ENCODE assay signal across 19 cellular contexts in genomic region chr1:3215198-3216045, GRCh38.
DNase-seq lines count a peak whose midpoint lies in the region; ATAC-seq and TF ChIP-seq lines count a peak whose summit lies in the region.
"Had no signal": no experiment of that assay in that cellular context is flagged by ENCODE, and none has a peak within 500 bp of the region (broad histone marks: within the 10 kb centered on the region; RNA-seq: fewer than 3 reads in every experiment).

No MANE protein-coding gene starts in this region.

- H3K36me3 ChIP-seq in tibial nerve (no peaks in the 10 kb centered on the region), esophagus squamous epithelium (no peaks in the 10 kb centered on the region)
- H3K36me3 ChIP-seq: MG63 had no signal

- H3K4me1 Mint-ChIP-seq in nephron progenitor cell = peaks cover 65% of the 10 kb centered on the region
- H3K4me1 Mint-ChIP-seq: B cell had no signal

- H3K27me3 Mint-ChIP-seq in nephron progenitor cell (ENCODE audit: low read depth, poor library complexity) = peaks cover 17% of the 10 kb centered on the region

- H3K36me3 Mint-ChIP-seq in nephron progenitor cell (ENCODE audit: low read depth) = no peaks in the 10 kb centered on the region
- H3K36me3 Mint-ChIP-seq: CD8-positive, alpha-beta T cell had no signal

- intact Hi-C loops in esophagus squamous epithelium (cut with DNase I) = no loop called here

- no peak for ATAC-seq in GM19395 (IDR thresholded peaks at IDR 0.05; ENCODE audit: unreplicated experiment)
- ATAC-seq: CD8-positive, alpha-beta T cell; HepG2 had no signal

- H3K4me3 ChIP-seq in tibial nerve = no peak overlapping the region
- H3K4me3 ChIP-seq in esophagus squamous epithelium = no peak overlapping the region
- H3K4me3 ChIP-seq: MG63, SK-N-MC had no signal

- peak in 1 of 2 donors; percentile 64 for TF ChIP-seq EP300 in tibial nerve (IDR thresholded peaks at IDR 0.05)

- no peaks in the 10 kb centered on the region for H3K9me3 Mint-ChIP-seq in nephron progenitor cell
- H3K9me3 Mint-ChIP-seq: CD8-positive, alpha-beta T cell; H9 had no signal

- DNase-seq in RPMI7951 (ENCODE audit: low read depth) (peak; percentile 18), foreskin melanocyte (peak; percentile 59), nephron progenitor cell (no peak), tibial nerve (ENCODE audit: low spot score in 2 of 2) (no peak), esophagus squamous epithelium (lab: John Stamatoyannopoulos, UW) (no peak), NCI-H446 treated with DMSO at 0.1 percent for 48 hours (lab: John Stamatoyannopoulos, UW) (no peak), GM10266 (ENCODE audit: extremely low spot score) (no peak)
- DNase-seq: ACHN; CD8-positive, alpha-beta T cell; H9; MG63; NCI-H1105; NCI-H1694 treated with DMSO at 0.1 percent for 48 hours; NCI-H345; NCI-H69 had no signal

- H3K4me3 Mint-ChIP-seq in nephron progenitor cell = no peak overlapping the region
- H3K4me3 Mint-ChIP-seq: B cell; CD8-positive, alpha-beta T cell; H9 had no signal

- H3K27ac Mint-ChIP-seq in nephron progenitor cell = peak overlapping the region; percentile 22
- H3K27ac Mint-ChIP-seq: B cell; CD8-positive, alpha-beta T cell; H9 had no signal

- H3K9me3 ChIP-seq in tibial nerve (no peaks in the 10 kb centered on the region), esophagus squamous epithelium (no peaks in the 10 kb centered on the region)
- H3K9me3 ChIP-seq: MG63 had no signal

- no peak for TF ChIP-seq POLR2A in tibial nerve (IDR thresholded peaks at IDR 0.05)
- no peak for TF ChIP-seq POLR2A in esophagus squamous epithelium (IDR thresholded peaks at IDR 0.05)

- H3K27me3 ChIP-seq in tibial nerve (peaks cover 0 to 5% of the 10 kb centered on the region in 2 donors), esophagus squamous epithelium (peaks cover 0 to 72% (median 0%) of the 10 kb centered on the region in 4 donors)
- H3K27me3 ChIP-seq: MG63 had no signal

- H3K27ac ChIP-seq in tibial nerve = peak overlapping the region; percentile 10 to 90 (median 84)
- no peak overlapping the region for H3K27ac ChIP-seq in esophagus squamous epithelium
- H3K27ac ChIP-seq: SK-N-MC had no signal

- H3K4me1 ChIP-seq in tibial nerve = peaks cover 0 to 80% (median 33%) of the 10 kb centered on the region in 4 donors
- H3K4me1 ChIP-seq in esophagus squamous epithelium = peaks cover 0 to 11% (median 0%) of the 10 kb centered on the region in 3 donors

- TF ChIP-seq CTCF in nephron progenitor cell (IDR thresholded peaks at IDR 0.05) (no peak), tibial nerve (IDR thresholded peaks at IDR 0.05) (no peak), esophagus squamous epithelium (IDR thresholded peaks at IDR 0.05) (no peak), GM10266 (IDR thresholded peaks at IDR 0.05; ENCODE audit: control insufficient read depth, insufficient read depth, low read depth, missing control alignments) (no peak)

- WGBS in tibial nerve, 2 donors = 40 to 48% methylated on average over 28 of the region's 28 CpGs
- 38 to 47% methylated on average over 15 to 22 of the region's 28 CpGs for WGBS in esophagus squamous epithelium, 2 donors

Comparison
In these comparisons a context has a peak if more than half of its experiments do, and no peak if none do; other contexts are left out.
1. DNase-seq: peak in RPMI7951 (single experiment) and foreskin melanocyte (single experiment); none in nephron progenitor cell (single experiment), tibial nerve (0 of 2), esophagus squamous epithelium (single experiment), NCI-H446 treated with DMSO at 0.1 percent for 48 hours (single experiment) and GM10266 (single experiment).
2. H3K27ac ChIP-seq: peak in tibial nerve (4 of 4); none in esophagus squamous epithelium (0 of 4).